Comparison of ENCODE assay signal across 19 cellular contexts in genomic region chr17:57106836-57107497, GRCh38. TPM values are rescaled to one million over a fixed set of nuclear protein-coding genes. Genes with fewer than 3 reads are reported as not detected.
DNase-seq lines count a peak whose midpoint lies in the region; ATAC-seq and TF ChIP-seq lines count a peak whose summit lies in the region.
"Had no signal": no experiment of that assay in that cellular context is flagged by ENCODE, and none has a peak within 500 bp of the region (broad histone marks: within the 10 kb centered on the region; RNA-seq: fewer than 3 reads in every experiment).

No MANE protein-coding gene starts in this region.

- no peak for ATAC-seq in left colon

- intact Hi-C loops in esophagus muscularis mucosa (cut with DNase I) (no loop called here), left colon (cut with DNase I, micrococcal nuclease) (no loop called here), testis (cut with DNase I; ENCODE audit: low total_unique reads) (no loop called here)

- no peaks in the 10 kb centered on the region for H3K27me3 Mint-ChIP-seq in progenitor cell of endocrine pancreas
- H3K27me3 Mint-ChIP-seq: activated naive CD4-positive, alpha-beta T cell treated with anti-CD3 and anti-CD28 coated beads, Interleukin-2, amount 10 ng/mL, durations not matched to agents 7 days and 5 days had no signal

- H3K4me1 ChIP-seq in Peyer's patch, result peaks cover 0 to 66% (median 0%) of the 10 kb centered on the region in 4 donors
- peaks cover 76 to 94% (median 88%) of the 10 kb centered on the region in 4 donors for H3K4me1 ChIP-seq in esophagus muscularis mucosa
- H3K4me1 ChIP-seq in testis, result peaks cover 13% of the 10 kb centered on the region

- WGBS in esophagus muscularis mucosa, result 92% methylated on average over 13 of the region's 14 CpGs
- WGBS in testis, 2 donors, result 93 to 99% methylated on average over 14 of the region's 14 CpGs

- H3K4me1 Mint-ChIP-seq in progenitor cell of endocrine pancreas (ENCODE audit: low read depth), result peaks cover 19% of the 10 kb centered on the region

- no peaks in the 10 kb centered on the region for H3K9me3 Mint-ChIP-seq in progenitor cell of endocrine pancreas (ENCODE audit: low read depth)
- H3K9me3 Mint-ChIP-seq: activated naive CD4-positive, alpha-beta T cell treated with anti-CD3 and anti-CD28 coated beads, Interleukin-2, amount 10 ng/mL, durations not matched to agents 7 days and 5 days; T-helper 2 cell treated with Interferon-gamma antibody and Interleukin-4, amounts not matched to agents 5 μg/mL and 100 μg/mL, for 36 hours had no signal

- no peak for TF ChIP-seq EP300 in esophagus muscularis mucosa (IDR thresholded peaks at IDR 0.05)

- H3K4me3 ChIP-seq in Peyer's patch, result no peak overlapping the region
- no peak overlapping the region for H3K4me3 ChIP-seq in esophagus muscularis mucosa
- no peak overlapping the region for H3K4me3 ChIP-seq in testis
- H3K4me3 ChIP-seq: SJCRH30, spleen had no signal

- DNase-seq in Peyer's patch (no peak), esophagus muscularis mucosa (ENCODE audit: extremely low spot score) (no peak), progenitor cell of endocrine pancreas (ENCODE audit: low spot score, unreplicated experiment) (no peak), left colon (no peak), testis (no peak), caudate nucleus (lab: John Stamatoyannopoulos, UW) (no peak), NCI-H2171 (lab: John Stamatoyannopoulos, UW) (no peak)
- DNase-seq: activated CD4-positive, alpha-beta T cell treated with anti-CD3 and anti-CD28 coated beads for 4 hours; activated CD8-positive, alpha-beta memory T cell treated with anti-CD3 and anti-CD28 coated beads, Interleukin-2, amount 50 U/mL, for 48 hours; activated naive CD4-positive, alpha-beta T cell treated with anti-CD3 and anti-CD28 coated beads, Interleukin-2, amount 10 ng/mL, durations not matched to agents 7 days and 5 days; HCEC 1CT; KBM-7; midbrain; occipital lobe; spleen; stimulated activated naive CD4-positive, alpha-beta T cell had no signal

- peak overlapping the region; percentile 90 for H3K27ac Mint-ChIP-seq in progenitor cell of endocrine pancreas
- H3K27ac Mint-ChIP-seq: activated naive CD4-positive, alpha-beta T cell treated with anti-CD3 and anti-CD28 coated beads, Interleukin-2, amount 10 ng/mL, durations not matched to agents 7 days and 5 days; T-helper 2 cell treated with Interferon-gamma antibody and Interleukin-4, amounts not matched to agents 5 μg/mL and 100 μg/mL, for 36 hours had no signal

- H3K27me3 ChIP-seq in Peyer's patch (no peaks in the 10 kb centered on the region), esophagus muscularis mucosa (no peaks in the 10 kb centered on the region), testis (no peaks in the 10 kb centered on the region)
- H3K27me3 ChIP-seq: SJCRH30, spleen had no signal

- H3K4me3 Mint-ChIP-seq in progenitor cell of endocrine pancreas (ENCODE audit: low read depth), result no peak overlapping the region
- H3K4me3 Mint-ChIP-seq: activated naive CD4-positive, alpha-beta T cell treated with anti-CD3 and anti-CD28 coated beads, Interleukin-2, amount 10 ng/mL, durations not matched to agents 7 days and 5 days; T-helper 2 cell treated with Interferon-gamma antibody and Interleukin-4, amounts not matched to agents 5 μg/mL and 100 μg/mL, for 36 hours had no signal

- H3K9me3 ChIP-seq in Peyer's patch (no peaks in the 10 kb centered on the region), esophagus muscularis mucosa (no peaks in the 10 kb centered on the region), testis (no peaks in the 10 kb centered on the region)
- H3K9me3 ChIP-seq: SJCRH30, spleen had no signal

- H3K36me3 Mint-ChIP-seq in progenitor cell of endocrine pancreas (ENCODE audit: insufficient read depth), result peaks cover 10% of the 10 kb centered on the region

- H3K27ac ChIP-seq in C4-2B (peak overlapping the region; percentile 80), Peyer's patch (peak overlapping the region in 3 of 4 donors; percentile 70 to 84 (median 79)), esophagus muscularis mucosa (replicated peaks in 1 of 4) (peak overlapping the region in 3 of 4 donors; percentile 11 to 19 (median 12)), testis (no peak overlapping the region), caudate nucleus (ENCODE audit: low read depth, low read length) (no peak overlapping the region)
- H3K27ac ChIP-seq: spleen had no signal

- peak; percentile 64 for TF ChIP-seq CTCF in C4-2B (conservative IDR thresholded peaks at IDR 0.05)
- TF ChIP-seq CTCF in Peyer's patch (IDR thresholded peaks at IDR 0.05), result no peak
- TF ChIP-seq CTCF in esophagus muscularis mucosa (IDR thresholded peaks at IDR 0.05), result no peak
- TF ChIP-seq CTCF in progenitor cell of endocrine pancreas (IDR thresholded peaks at IDR 0.05; ENCODE audit: unreplicated experiment), result peak; percentile 5
- no peak for TF ChIP-seq CTCF in testis (IDR thresholded peaks at IDR 0.05)

- H3K36me3 ChIP-seq in Peyer's patch, result peaks cover 0 to 15% (median 0%) of the 10 kb centered on the region in 3 donors
- peaks cover 0 to 33% (median 14%) of the 10 kb centered on the region in 4 donors for H3K36me3 ChIP-seq in esophagus muscularis mucosa
- no peaks in the 10 kb centered on the region for H3K36me3 ChIP-seq in testis (ENCODE audit: low read depth, missing control alignments)
- H3K36me3 ChIP-seq: SJCRH30 had no signal

- no peak for TF ChIP-seq POLR2A in Peyer's patch (IDR thresholded peaks at IDR 0.05)
- no peak for TF ChIP-seq POLR2A in esophagus muscularis mucosa (IDR thresholded peaks at IDR 0.05; ENCODE audit: low read depth)
- TF ChIP-seq POLR2A in testis (IDR thresholded peaks at IDR 0.05), result no peak

RNA-seq across cellular contexts. Expression of gene AKAP1, which starts 21.9 kb away (rescaled TPM):
- total RNA-seq in Peyer's patch (100 to 1,000 TPM; 123 to 203 (median 166) TPM), esophagus muscularis mucosa (100 to 1,000 TPM in 2 of 4 donors, 10 to 100 TPM in 2; 82.7 to 110 (median 104) TPM), progenitor cell of endocrine pancreas (63.3 and 67.9 TPM in 2 replicates), left colon (100 to 1,000 TPM; 129 to 145 TPM), testis (100 to 1,000 TPM in 1 of 2 donors, 10 to 100 TPM in 1; 73.0 to 304 TPM)
- 224 TPM for polyA plus RNA-seq in testis (ENCODE audit: insufficient read depth, low read depth, low replicate concordance)

Comparison
In these comparisons a context has a peak if more than half of its experiments do, and no peak if none do; other contexts are left out.
1. H3K27ac ChIP-seq: peak in C4-2B (single experiment), Peyer's patch (3 of 4) and esophagus muscularis mucosa (3 of 4); none in testis (0 of 2) and caudate nucleus (single experiment).
2. CTCF ChIP-seq: peak in C4-2B (single experiment) and progenitor cell of endocrine pancreas (single experiment); none in Peyer's patch (0 of 6), esophagus muscularis mucosa (0 of 3) and testis (0 of 3).